26 cellular contexts compared by ENCODE assay signal in the genomic region with DNA sequence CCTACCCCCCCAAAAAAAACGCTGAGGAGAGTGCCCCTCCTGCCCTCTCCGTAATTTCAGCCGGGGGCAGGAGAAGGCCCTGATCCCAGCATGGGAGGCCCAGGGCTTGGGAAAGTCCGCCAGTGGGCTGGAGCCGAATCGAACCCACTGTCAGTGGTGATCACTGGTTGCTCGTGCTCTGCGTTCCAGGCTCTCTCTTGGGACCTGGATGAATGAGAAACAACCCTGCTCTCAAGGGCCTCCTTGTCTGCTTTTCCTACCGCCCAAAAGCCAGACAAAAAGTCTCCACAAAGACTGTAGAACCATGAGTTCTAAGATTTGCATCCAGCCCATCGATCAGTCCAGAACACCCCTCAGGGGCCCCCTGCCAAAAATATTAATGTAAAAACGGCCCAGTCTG.
A peak's percentile ranks its signal among the peaks of the same experiment; 100 is the strongest.
DNase-seq lines count a peak whose midpoint lies in the region; ATAC-seq and TF ChIP-seq lines count a peak whose summit lies in the region.
"Had no signal": no experiment of that assay in that cellular context is flagged by ENCODE, and none has a peak within 500 bp of the region (broad histone marks: within the 10 kb centered on the region; RNA-seq: fewer than 3 reads in every experiment).

No MANE protein-coding gene starts in this region.

- DNase-seq in RWPE1 (ENCODE audit: low spot score) (no peak), caudate nucleus (lab: John Stamatoyannopoulos, UW) (no peak), midbrain (lab: John Stamatoyannopoulos, UW) (peak; percentile 13), substantia nigra (lab: John Stamatoyannopoulos, UW) (peak in 1 of 49 donors; percentile 21), dedifferentiated amniotic fluid mesenchymal stem cell (ENCODE audit: extremely low spot score) (no peak), AG08396 (ENCODE audit: low spot score) (no peak), activated gamma-delta T cell treated with Interleukin-2 at 50 U/mL for 16 hours (no peak)
- DNase-seq: CD4-positive, CD25-positive, alpha-beta regulatory T cell; DMS53; GM23248; HFFc6; MM.1S; NCI-H1048; NCI-H1417; NCI-H187; NCI-H2081 treated with DMSO at 0.1 percent for 48 hours; NCI-H2171; NCI-H226; NCI-H510A; NCI-H69; SHP77 treated with DMSO at 0.1 percent for 48 hours; SK-N-SH had no signal

- H3K27ac ChIP-seq in RWPE1, result peak overlapping the region; percentile 9; the same call in 1 of the 2 replicates
- peak overlapping the region; percentile 82 for H3K27ac ChIP-seq in caudate nucleus (ENCODE audit: low read depth, low read length)
- H3K27ac ChIP-seq in substantia nigra (ENCODE audit: low read depth, low read length, poor library complexity, severe bottlenecking), result peak overlapping the region; percentile 100
- H3K27ac ChIP-seq: BLaER1, GM23248, KMS-11 had no signal

- CTCF ChIA-PET in RWPE1 (lab: Yijun Ruan, JAX), result no interaction called here

- no peak for ATAC-seq in HG02840 (IDR thresholded peaks at IDR 0.05; ENCODE audit: low FRiP score, unreplicated experiment)
- ATAC-seq: Panc1 had no signal

- TF ChIP-seq CTCF in RWPE1 (conservative IDR thresholded peaks at IDR 0.05; ENCODE audit: low read depth), result no peak

- POLR2A ChIA-PET in RWPE1 (lab: Yijun Ruan, JAX; ENCODE audit: low non-redundant PET), result no interaction called here

Comparison
In these comparisons a context has a peak if more than half of its experiments do, and no peak if none do; other contexts are left out.
1. H3K27ac ChIP-seq: peak in every context shown above with its lines; median percentile 100 in substantia nigra; 82 in caudate nucleus; 9 in RWPE1.